In genomic region chr2:12197133-12197532, GRCh38 we compare ENCODE assay signal across 18 cellular contexts.
DNase-seq lines count a peak whose midpoint lies in the region; ATAC-seq, FAIRE-seq and TF ChIP-seq lines count a peak whose summit lies in the region.
"Had no signal": no experiment of that assay in that cellular context is flagged by ENCODE, and none has a peak within 500 bp of the region (broad histone marks: within the 10 kb centered on the region; RNA-seq: fewer than 3 reads in every experiment).

No MANE protein-coding gene starts in this region.

- no peaks in the 10 kb centered on the region for H3K9me3 ChIP-seq in upper lobe of left lung

- TF ChIP-seq POLR2A in GM12891 (IDR thresholded peaks at IDR 0.05; ENCODE audit: low read depth, low read length), result no peak
- TF ChIP-seq POLR2A in upper lobe of left lung (IDR thresholded peaks at IDR 0.05), result no peak

- peak; percentile 9 for FAIRE-seq in GM12891 (lab: Jason Lieb, UNC)
- FAIRE-seq in bronchial epithelial cell (lab: Jason Lieb, UNC), result peak; percentile 13
- FAIRE-seq: D721Med, GM18507 had no signal

- no peak for TF ChIP-seq EP300 in upper lobe of left lung (IDR thresholded peaks at IDR 0.05)

- TF ChIP-seq CTCF in bronchial epithelial cell (IDR thresholded peaks at IDR 0.05; ENCODE audit: insufficient read depth, low read length, severe bottlenecking), result no peak
- TF ChIP-seq CTCF in upper lobe of left lung (IDR thresholded peaks at IDR 0.05), result no peak
- no peak for TF ChIP-seq CTCF in GM13977 (IDR thresholded peaks at IDR 0.05; ENCODE audit: extremely low read depth, insufficient read depth, missing control alignments)

- H3K9me3 Mint-ChIP-seq in activated T-cell treated with anti-CD3 and anti-CD28 coated beads, Interleukin-2, amount 50 U/mL, for 72 hours, result peaks cover 1 to 8% of the 10 kb centered on the region in 2 donors
- peaks cover 16% of the 10 kb centered on the region for H3K9me3 Mint-ChIP-seq in activated T-cell treated with anti-CD3 and anti-CD28 coated beads, Interleukin-2, amount 50 U/mL, for 24 hours
- peaks cover 12 to 32% of the 10 kb centered on the region in 2 donors for H3K9me3 Mint-ChIP-seq in stimulated activated naive CD8-positive, alpha-beta T cell treated with anti-CD3 and anti-CD28 coated beads, Interleukin-15, amount 100 ng/mL, for 72 hours

- no peak overlapping the region for H3K4me3 Mint-ChIP-seq in activated T-cell treated with anti-CD3 and anti-CD28 coated beads, Interleukin-2, amount 50 U/mL, for 72 hours
- no peak overlapping the region for H3K4me3 Mint-ChIP-seq in activated T-cell treated with anti-CD3 and anti-CD28 coated beads, Interleukin-2, amount 50 U/mL, for 24 hours
- no peak overlapping the region for H3K4me3 Mint-ChIP-seq in stimulated activated naive CD8-positive, alpha-beta T cell treated with anti-CD3 and anti-CD28 coated beads, Interleukin-15, amount 100 ng/mL, for 72 hours
- H3K4me3 Mint-ChIP-seq: B cell; CD4-positive, alpha-beta memory T cell; GM23338 had no signal

- H3K27me3 Mint-ChIP-seq in activated T-cell treated with anti-CD3 and anti-CD28 coated beads, Interleukin-2, amount 50 U/mL, for 72 hours (ENCODE audit: low read depth), result peaks cover under 1% of the 10 kb centered on the region
- no peaks in the 10 kb centered on the region for H3K27me3 Mint-ChIP-seq in activated T-cell treated with anti-CD3 and anti-CD28 coated beads, Interleukin-2, amount 50 U/mL, for 24 hours
- no peaks in the 10 kb centered on the region for H3K27me3 Mint-ChIP-seq in stimulated activated naive CD8-positive, alpha-beta T cell treated with anti-CD3 and anti-CD28 coated beads, Interleukin-15, amount 100 ng/mL, for 72 hours
- H3K27me3 Mint-ChIP-seq: B cell; CD4-positive, alpha-beta memory T cell had no signal

- ATAC-seq in activated T-cell treated with anti-CD3 and anti-CD28 coated beads, Interleukin-2, amount 50 U/mL, for 72 hours (replicated peaks in 1 of 2), result peak; percentile 45 to 53
- ATAC-seq in stimulated activated naive CD8-positive, alpha-beta T cell treated with anti-CD3 and anti-CD28 coated beads, Interleukin-15, amount 100 ng/mL, for 72 hours, result peak; percentile 70
- ATAC-seq in GM21381 (IDR thresholded peaks at IDR 0.05; ENCODE audit: unreplicated experiment) (no peak), upper lobe of left lung (ENCODE audit: low FRiP score in 2 of 2) (no peak)
- ATAC-seq: GM23338 had no signal

- H3K4me3 ChIP-seq in bronchial epithelial cell (ENCODE audit: low read depth, low read length), result no peak overlapping the region
- no peak overlapping the region for H3K4me3 ChIP-seq in upper lobe of left lung
- H3K4me3 ChIP-seq: GM23338 had no signal

- H3K4me1 ChIP-seq in upper lobe of left lung, result peaks cover 9 to 18% (median 13%) of the 10 kb centered on the region in 4 donors

- H3K36me3 Mint-ChIP-seq in activated T-cell treated with anti-CD3 and anti-CD28 coated beads, Interleukin-2, amount 50 U/mL, for 72 hours (ENCODE audit: insufficient read depth in 2 of 2), result peaks cover 7 to 9% of the 10 kb centered on the region in 2 donors
- no peaks in the 10 kb centered on the region for H3K36me3 Mint-ChIP-seq in activated T-cell treated with anti-CD3 and anti-CD28 coated beads, Interleukin-2, amount 50 U/mL, for 24 hours (ENCODE audit: low read depth)
- H3K36me3 Mint-ChIP-seq: CD4-positive, alpha-beta memory T cell had no signal

- H3K27me3 ChIP-seq in bronchial epithelial cell (ENCODE audit: control insufficient read depth, insufficient read depth, low read length) (no peaks in the 10 kb centered on the region), upper lobe of left lung (no peaks in the 10 kb centered on the region)

- H3K36me3 ChIP-seq in bronchial epithelial cell (ENCODE audit: control insufficient read depth, insufficient read depth, low read length), result no peaks in the 10 kb centered on the region
- H3K36me3 ChIP-seq in upper lobe of left lung, result no peaks in the 10 kb centered on the region

- no peak overlapping the region for H3K27ac Mint-ChIP-seq in activated T-cell treated with anti-CD3 and anti-CD28 coated beads, Interleukin-2, amount 50 U/mL, for 72 hours
- H3K27ac Mint-ChIP-seq in activated T-cell treated with anti-CD3 and anti-CD28 coated beads, Interleukin-2, amount 50 U/mL, for 24 hours, result no peak overlapping the region
- H3K27ac Mint-ChIP-seq in stimulated activated naive CD8-positive, alpha-beta T cell treated with anti-CD3 and anti-CD28 coated beads, Interleukin-15, amount 100 ng/mL, for 72 hours, result no peak overlapping the region
- H3K27ac Mint-ChIP-seq: B cell; CD4-positive, alpha-beta memory T cell; GM23338 had no signal

- 93 to 100% methylated on average over 1 of the region's 1 CpG for WGBS in upper lobe of left lung, 2 donors

- no peak overlapping the region for H3K27ac ChIP-seq in upper lobe of left lung
- H3K27ac ChIP-seq: C4-2B had no signal

- DNase-seq in activated T-cell treated with anti-CD3 and anti-CD28 coated beads, Interleukin-2, amount 50 U/mL, for 72 hours, result no peak
- DNase-seq in activated T-cell treated with anti-CD3 and anti-CD28 coated beads, Interleukin-2, amount 50 U/mL, for 24 hours, result no peak
- no peak for DNase-seq in GM12891 (ENCODE audit: insufficient read length, low spot score)
- DNase-seq in bronchial epithelial cell (ENCODE audit: low read depth), result no peak
- no peak for DNase-seq in stimulated activated naive CD8-positive, alpha-beta T cell treated with anti-CD3 and anti-CD28 coated beads, Interleukin-15, amount 100 ng/mL, for 72 hours
- DNase-seq in upper lobe of left lung, result no peak
- DNase-seq in GM13977 (ENCODE audit: low spot score), result no peak
- DNase-seq: CD4-positive, alpha-beta memory T cell; DMS153; DMS79 treated with DMSO at 0.1 percent for 48 hours; GDM1; H7 had no signal

- in situ Hi-C loops in GM13977 (cut with MboI; ENCODE audit: low pct_unique_long_range_greater_than_20kb, low sequenced_read_pairs, unreplicated experiment), result no loop called here

- peaks cover 6% of the 10 kb centered on the region for H3K4me1 Mint-ChIP-seq in activated T-cell treated with anti-CD3 and anti-CD28 coated beads, Interleukin-2, amount 50 U/mL, for 72 hours (ENCODE audit: low read depth)
- peaks cover 15% of the 10 kb centered on the region for H3K4me1 Mint-ChIP-seq in activated T-cell treated with anti-CD3 and anti-CD28 coated beads, Interleukin-2, amount 50 U/mL, for 24 hours (ENCODE audit: low read depth)
- H3K4me1 Mint-ChIP-seq in stimulated activated naive CD8-positive, alpha-beta T cell treated with anti-CD3 and anti-CD28 coated beads, Interleukin-15, amount 100 ng/mL, for 72 hours, result peaks cover 14% of the 10 kb centered on the region

TF ChIP-seq in GM12891, 5 proteins besides CTCF, POLR2A, EP300 and RAD21:
- TF ChIP-seq PAX5 (IDR thresholded peaks at IDR 0.05; ENCODE audit: insufficient read depth, low read length, severe bottlenecking) (no peak), POLR2AphosphoS5 (IDR thresholded peaks at IDR 0.05; ENCODE audit: low read depth, low read length) (no peak), TAF1 (IDR thresholded peaks at IDR 0.05; ENCODE audit: low read depth, low read length) (no peak), POU2F2 (IDR thresholded peaks at IDR 0.05; ENCODE audit: low read depth, low read length) (no peak), SPI1 (IDR thresholded peaks at IDR 0.05; ENCODE audit: low read depth, low read length) (no peak)

Comparison
In these comparisons a context has a peak if more than half of its experiments do, and no peak if none do; other contexts are left out.
1. ATAC-seq: peak in activated T-cell treated with anti-CD3 and anti-CD28 coated beads, Interleukin-2, amount 50 U/mL, for 72 hours (2 of 2) and stimulated activated naive CD8-positive, alpha-beta T cell treated with anti-CD3 and anti-CD28 coated beads, Interleukin-15, amount 100 ng/mL, for 72 hours (single experiment); none in GM21381 (single experiment) and upper lobe of left lung (0 of 2).